Comparison of ENCODE assay signal across 29 cellular contexts in the genomic region with DNA sequence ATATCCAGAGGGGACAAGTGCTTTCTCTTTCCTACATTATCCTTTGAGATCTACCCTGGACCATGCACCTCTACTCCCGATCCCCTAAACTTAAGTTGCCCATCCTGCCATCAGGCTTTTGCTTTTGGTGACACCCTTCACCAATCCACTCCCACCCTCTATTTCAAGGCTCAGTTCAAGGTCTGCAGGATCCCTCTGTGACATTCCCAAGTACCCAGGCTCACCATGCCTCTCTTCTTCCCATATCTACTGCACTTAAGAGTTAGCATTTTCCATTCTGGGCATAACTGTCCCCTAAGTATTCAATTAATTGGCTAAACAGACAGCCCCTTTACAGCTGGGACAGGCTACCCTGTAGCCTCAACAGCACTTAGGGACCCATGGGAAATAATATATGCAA. TPM values are rescaled to one million over a fixed set of nuclear protein-coding genes. Genes with fewer than 3 reads are reported as not detected.
DNase-seq lines count a peak whose midpoint lies in the region; ATAC-seq and TF ChIP-seq lines count a peak whose summit lies in the region.
"Had no signal": no experiment of that assay in that cellular context is flagged by ENCODE, and none has a peak within 500 bp of the region (broad histone marks: within the 10 kb centered on the region; RNA-seq: fewer than 3 reads in every experiment).

No MANE protein-coding gene starts in this region.

- H3K27ac ChIP-seq in GM23338 (ENCODE audit: low read depth): no peak overlapping the region
- 0 out of 2 replicates have a peak overlapping the region, but pooled peaks have one; percentile 31 for H3K27ac ChIP-seq in Panc1 (ENCODE audit: low read length)
- H3K27ac ChIP-seq in iPS-20b (ENCODE audit: low read length): no peak overlapping the region
- no peak overlapping the region for H3K27ac ChIP-seq in CD4-positive, alpha-beta T cell (ENCODE audit: low read depth, low read length)
- H3K27ac ChIP-seq: heart right ventricle, prostate gland, right lobe of liver, thyroid gland, vagina, WERI-Rb-1 had no signal

- BruUV-seq in Panc1 (replicated peaks; lab: Mats Ljungman, UMichigan): no TSS peak

- H4K20me1 ChIP-seq in GM23338 (replicated peaks; ENCODE audit: insufficient read depth): peaks cover 11% of the 10 kb centered on the region

- no peaks in the 10 kb centered on the region for H3K9me3 ChIP-seq in Panc1 (ENCODE audit: control insufficient read depth, insufficient read depth, low read depth, low read length)
- H3K9me3 ChIP-seq in iPS-20b (ENCODE audit: insufficient read depth, low read depth, low read length): no peaks in the 10 kb centered on the region
- no peaks in the 10 kb centered on the region for H3K9me3 ChIP-seq in CD4-positive, alpha-beta T cell (ENCODE audit: control insufficient read depth, low read length)
- H3K9me3 ChIP-seq: heart right ventricle, prostate gland, right lobe of liver, stomach, thyroid gland, vagina had no signal

- H3F3A ChIP-seq in GM23338 (replicated peaks; ENCODE audit: low read depth): peaks cover 7% of the 10 kb centered on the region; the same call in 1 of the 2 replicates

- TF ChIP-seq CTCF in AG04449 (IDR thresholded peaks at IDR 0.05; ENCODE audit: insufficient read depth, low read length, missing control alignments): no peak
- TF ChIP-seq CTCF in GM23338 (conservative IDR thresholded peaks at IDR 0.05; ENCODE audit: low read depth in 2 of 2): no peak
- no peak for TF ChIP-seq CTCF in Panc1 (IDR thresholded peaks at IDR 0.05)
- no peak for TF ChIP-seq CTCF in CD4-positive, alpha-beta T cell (IDR thresholded peaks at IDR 0.05)

- no peak overlapping the region for H3K27ac Mint-ChIP-seq in GM23338
- H3K27ac Mint-ChIP-seq in CD4-positive, alpha-beta T cell: no peak overlapping the region
- H3K27ac Mint-ChIP-seq in effector memory CD8-positive, alpha-beta T cell: no peak overlapping the region
- H3K27ac Mint-ChIP-seq: activated naive CD4-positive, alpha-beta T cell treated with anti-CD3 and anti-CD28 coated beads, Interleukin-2, amount 50 U/mL, for 24 hours had no signal

- 0 out of 2 replicates have a peak overlapping the region, but pooled peaks have one; percentile 15 for H3K4me2 ChIP-seq in GM23338

- H3K79me2 ChIP-seq in GM23338 (replicated peaks; ENCODE audit: insufficient read depth): peaks cover 72% of the 10 kb centered on the region

- no peaks in the 10 kb centered on the region for H3K27me3 ChIP-seq in GM23338 (ENCODE audit: insufficient read depth)
- H3K27me3 ChIP-seq in Panc1 (ENCODE audit: control insufficient read depth, insufficient read depth, low read length): no peaks in the 10 kb centered on the region
- peaks cover 6% of the 10 kb centered on the region; the same call in 1 of the 2 replicates for H3K27me3 ChIP-seq in iPS-20b (ENCODE audit: insufficient read depth, low read length)
- H3K27me3 ChIP-seq in CD4-positive, alpha-beta T cell (ENCODE audit: control insufficient read depth, insufficient read depth, low read length): no peaks in the 10 kb centered on the region
- H3K27me3 ChIP-seq: heart right ventricle, right lobe of liver, stomach, thyroid gland, vagina had no signal

- peaks cover 34% of the 10 kb centered on the region for H3K4me1 Mint-ChIP-seq in GM23338
- peaks cover 21% of the 10 kb centered on the region for H3K4me1 Mint-ChIP-seq in CD4-positive, alpha-beta T cell (ENCODE audit: low read depth)
- peaks cover 12 to 16% of the 10 kb centered on the region in 2 donors for H3K4me1 Mint-ChIP-seq in effector memory CD8-positive, alpha-beta T cell (ENCODE audit: low read depth in 2 of 2)

- H2AFZ ChIP-seq in GM23338: no peak overlapping the region

- in situ Hi-C loops in Panc1 (cut with HindIII; ENCODE audit: low pct_unique_long_range_greater_than_20kb, low sequenced_read_pairs): no loop called here

- H3K36me3 ChIP-seq in GM23338 (ENCODE audit: insufficient read depth): no peaks in the 10 kb centered on the region; the same call in 1 of the 2 replicates
- peaks cover 17% of the 10 kb centered on the region; the same call in 1 of the 2 replicates for H3K36me3 ChIP-seq in Panc1 (ENCODE audit: control insufficient read depth, insufficient read depth, low read length)
- peaks cover 54% of the 10 kb centered on the region for H3K36me3 ChIP-seq in iPS-20b (ENCODE audit: insufficient read depth, low read depth, low read length)
- H3K36me3 ChIP-seq: prostate gland, right lobe of liver, thyroid gland had no signal

- DNase-seq in AG04449 (ENCODE audit: low read depth, low spot score) (no peak), GM23338 (ENCODE audit: low spot score) (no peak), Panc1 (ENCODE audit: low read depth, low spot score) (no peak), posterior vena cava (ENCODE audit: low spot score) (no peak)
- DNase-seq in CD4-positive, alpha-beta T cell: no peak
- DNase-seq in effector memory CD8-positive, alpha-beta T cell: no peak
- DNase-seq: ACHN; activated CD4-positive, alpha-beta T cell treated with anti-CD3 and anti-CD28 coated beads for 48 hours; amniotic stem cell; DMS153; effector CD4-positive, alpha-beta T cell; heart right ventricle; NCI-H1417; NCI-H2029 treated with DMSO at 0.1 percent for 48 hours; NCI-H226; right lobe of liver; SIG-M5; stimulated activated CD4-positive, alpha-beta T cell treated with anti-CD3 and anti-CD28 coated beads, Interleukin-12 subunit alpha, Interleukin-12 subunit beta, amount 100 ng/mL, for 4 hours; stimulated activated CD4-positive, alpha-beta T cell treated with anti-CD3 and anti-CD28 coated beads, Interleukin-2, amount 100 ng/mL, for 48 hours; stomach; SW 1271; thyroid gland; WERI-Rb-1 had no signal

- intact Hi-C loops in Panc1 (cut with micrococcal nuclease; ENCODE audit: unreplicated experiment) (loop anchor here (10.0 kb wide), 1 partner anchor 170 kb away; the partner anchor contains the start of gene EID3), posterior vena cava (cut with DNase I) (no loop called here)
- intact Hi-C loops in CD4-positive, alpha-beta T cell (cut with DNase I, micrococcal nuclease): loop anchor here (5.0 kb wide), 3 partner anchors 82 to 208 kb away; partner anchors contain the start of genes EID3 (in 1 of the 2) and TXNRD1 (in 1 of the 2)

- H3K4me3 Mint-ChIP-seq in GM23338: no peak overlapping the region
- no peak overlapping the region for H3K4me3 Mint-ChIP-seq in CD4-positive, alpha-beta T cell
- H3K4me3 Mint-ChIP-seq in effector memory CD8-positive, alpha-beta T cell: no peak overlapping the region

- H3K9me3 Mint-ChIP-seq in GM23338: no peaks in the 10 kb centered on the region
- no peaks in the 10 kb centered on the region for H3K9me3 Mint-ChIP-seq in CD4-positive, alpha-beta T cell
- no peaks in the 10 kb centered on the region for H3K9me3 Mint-ChIP-seq in effector memory CD8-positive, alpha-beta T cell
- H3K9me3 Mint-ChIP-seq: activated naive CD4-positive, alpha-beta T cell treated with anti-CD3 and anti-CD28 coated beads, Interleukin-2, amount 50 U/mL, for 24 hours; brain had no signal

- POLR2A ChIA-PET in AG04449 (lab: Yijun Ruan, JAX) (no interaction called here), Panc1 (lab: Charles Lee) (no interaction called here)
- POLR2A ChIA-PET in CD4-positive, alpha-beta T cell (lab: Charles Lee): interaction anchor here (0.6 kb wide), 2 partner anchors 26 to 69 kb away, joined by 3 read pairs; no protein-coding TSS in a partner anchor

- ATAC-seq in GM23338: no peak
- ATAC-seq in Panc1: no peak
- ATAC-seq in HG02884 (IDR thresholded peaks at IDR 0.05; ENCODE audit: unreplicated experiment): no peak
- no peak for ATAC-seq in CD4-positive, alpha-beta T cell (ENCODE audit: poor library complexity)
- no peak for ATAC-seq in effector memory CD8-positive, alpha-beta T cell (replicated peaks)
- ATAC-seq: heart right ventricle, right lobe of liver had no signal

- H3K9ac ChIP-seq in iPS-20b (ENCODE audit: low read depth, low read length): peak overlapping the region; percentile 48; the same call in 1 of the 2 replicates

- H3K4me3 ChIP-seq in AG04449 (ENCODE audit: low read depth, low read length) (peak overlapping the region; percentile 31), GM23338 (no peak overlapping the region), Panc1 (ENCODE audit: low read depth in 2 of 2, low read length in 2 of 2) (no peak overlapping the region), iPS-20b (ENCODE audit: low read length) (0 out of 2 replicates have a peak overlapping the region, but pooled peaks have one; percentile 19)
- H3K4me3 ChIP-seq: heart right ventricle, prostate gland, right lobe of liver, stomach, thyroid gland, vagina had no signal

- no peaks in the 10 kb centered on the region for H3K9me2 ChIP-seq in GM23338 (ENCODE audit: insufficient read depth)

- no peaks in the 10 kb centered on the region for H3K27me3 Mint-ChIP-seq in GM23338 (ENCODE audit: insufficient read depth, low read depth, poor library complexity)
- no peaks in the 10 kb centered on the region for H3K27me3 Mint-ChIP-seq in CD4-positive, alpha-beta T cell
- no peaks in the 10 kb centered on the region for H3K27me3 Mint-ChIP-seq in effector memory CD8-positive, alpha-beta T cell
- H3K27me3 Mint-ChIP-seq: activated naive CD4-positive, alpha-beta T cell treated with anti-CD3 and anti-CD28 coated beads, Interleukin-2, amount 50 U/mL, for 24 hours had no signal

- H3K36me3 Mint-ChIP-seq in GM23338 (ENCODE audit: low read depth): peaks cover 15% of the 10 kb centered on the region
- H3K36me3 Mint-ChIP-seq in CD4-positive, alpha-beta T cell (ENCODE audit: low read depth): peaks cover 26% of the 10 kb centered on the region
- H3K36me3 Mint-ChIP-seq in effector memory CD8-positive, alpha-beta T cell (ENCODE audit: insufficient read depth): peaks cover 4% of the 10 kb centered on the region

- H3K4me1 ChIP-seq in GM23338 (ENCODE audit: insufficient read depth): peaks cover 38% of the 10 kb centered on the region
- peaks cover 24% of the 10 kb centered on the region for H3K4me1 ChIP-seq in Panc1 (ENCODE audit: control insufficient read depth, insufficient read depth, low read length)
- H3K4me1 ChIP-seq in iPS-20b (ENCODE audit: insufficient read depth, low read length): peaks cover 25% of the 10 kb centered on the region

- CTCF ChIA-PET in AG04449 (lab: Yijun Ruan, JAX) (interaction anchor here (1.1 to 1.7 kb wide), 2 partner anchors 25 to 77 kb away, joined by 4 read pairs; no protein-coding TSS in a partner anchor), Panc1 (lab: Charles Lee) (no interaction called here)
- CTCF ChIA-PET in CD4-positive, alpha-beta T cell (lab: Charles Lee): no interaction called here

TF ChIP-seq in GM23338, 12 proteins besides CTCF, POLR2A, EP300 and RAD21 (continues in another document):
- TF ChIP-seq ZNF331 (CRISPR knock-in tag; IDR thresholded peaks at IDR 0.05; ENCODE audit: low read depth): no peak
- no peak for TF ChIP-seq EZH2 (IDR thresholded peaks at IDR 0.05; ENCODE audit: low read depth, unreplicated experiment)
- TF ChIP-seq CREB1 (CRISPR knock-in tag; IDR thresholded peaks at IDR 0.05; ENCODE audit: low read depth): no peak

RNA-seq across cellular contexts. Expression of gene NFYB, which starts 3.1 kb away (rescaled TPM):
- total RNA-seq in GM23338 (2014; rRNA removed; shearing (Covaris generic)): 28.9 and 32.7 TPM in 2 replicates
- polyA plus RNA-seq in GM23338 (2016; fragmentation: Nextera tagmentation; extraction: Ambion mirVana): 51.9 and 67.2 TPM in 2 replicates
- 31.5 TPM for total RNA-seq in Panc1 (2021; ENCODE audit: unreplicated experiment)
- polyA plus RNA-seq in Panc1 (2012; ENCODE audit: insufficient read length): 16.9 TPM
- total RNA-seq in CD4-positive, alpha-beta T cell: 10 to 100 TPM; 12.8 to 14.6 TPM
- total RNA-seq in posterior vena cava: 10 to 100 TPM; 52.6 to 60.5 TPM

Comparison
In these comparisons a context has a peak if more than half of its experiments do, and no peak if none do; other contexts are left out.
1. H3K4me3 ChIP-seq: peak in AG04449 (single experiment) and iPS-20b (single experiment); none in GM23338 (single experiment) and Panc1 (0 of 2).
2. intact Hi-C loops: an anchor here in Panc1 (10.0 kb wide) and CD4-positive, alpha-beta T cell (5.0 kb wide); none called in posterior vena cava.